ENCODE assay signal across 2 cellular contexts in genomic region chr22:50174382-50175190, GRCh38.
TF ChIP-seq lines count a peak whose summit lies in the region.

No MANE protein-coding gene starts in this region.

TF ChIP-seq in A549, 52 proteins besides CTCF, POLR2A, EP300 and RAD21:
- TF ChIP-seq SMC3 (IDR thresholded peaks at IDR 0.05) = no peak
- TF ChIP-seq NFE2L2 (conservative IDR thresholded peaks at IDR 0.05; ENCODE audit: low read length) = no peak
- TF ChIP-seq FOSB (CRISPR knock-in tag; IDR thresholded peaks at IDR 0.05) = no peak
- TF ChIP-seq CHD4 (IDR thresholded peaks at IDR 0.05; ENCODE audit: borderline replicate concordance) = no peak
- no peak for TF ChIP-seq ZC3H11A (IDR thresholded peaks at IDR 0.05)
- TF ChIP-seq JUNB (IDR thresholded peaks at IDR 0.05) = no peak
- TF ChIP-seq ELK1 (IDR thresholded peaks at IDR 0.05; ENCODE audit: low read depth, low read length) = no peak
- no peak for TF ChIP-seq FOSL2 (IDR thresholded peaks at IDR 0.05)
- no peak for TF ChIP-seq FOSL2 (CRISPR knock-in tag; IDR thresholded peaks at IDR 0.05)
- no peak for TF ChIP-seq JUN (IDR thresholded peaks at IDR 0.05)
- TF ChIP-seq GATA3 (IDR thresholded peaks at IDR 0.05; ENCODE audit: borderline replicate concordance) = no peak
TF ChIP-seq in A549: peak in this region for 0.

TF ChIP-seq in K562, 482 proteins besides CTCF, POLR2A, EP300 and RAD21:
- TF ChIP-seq POLR2G (IDR thresholded peaks at IDR 0.05; ENCODE audit: low read depth, low read length) (0 out of 2 replicates have a peak, but pooled peaks have one; percentile 3), CREB5 (CRISPR knock-in tag; IDR thresholded peaks at IDR 0.05) (no peak)
